Comparison of ENCODE assay signal across 1 cellular context in genomic region chr3:122513386-122514122, GRCh38.
TF ChIP-seq lines count a peak whose summit lies in the region.

No MANE protein-coding gene starts in this region.

TF ChIP-seq in K562, 482 proteins besides CTCF, POLR2A, EP300 and RAD21 (continued from another document):
- 0 out of 2 replicates have a peak, but pooled peaks have one; percentile 16 for TF ChIP-seq ARID4B (CRISPR knock-in tag; IDR thresholded peaks at IDR 0.05)
- no peak for TF ChIP-seq SFPQ (IDR thresholded peaks at IDR 0.05; ENCODE audit: low read depth, low read length)
- TF ChIP-seq MLLT1 (IDR thresholded peaks at IDR 0.05) = 0 out of 4 replicates have a peak, but pooled peaks of 1 of the 2 experiments have one; percentile 49
- peak; percentile 82 for TF ChIP-seq NKRF (IDR thresholded peaks at IDR 0.05; ENCODE audit: borderline replicate concordance)
- peak; percentile 94 for TF ChIP-seq ZNF121 (CRISPR knock-in tag; conservative IDR thresholded peaks at IDR 0.05)
- TF ChIP-seq RBM39 (optimal IDR thresholded peaks at IDR 0.05; ENCODE audit: low read depth, low read length) = no peak
- TF ChIP-seq BCOR (IDR thresholded peaks at IDR 0.05) = 0 out of 2 replicates have a peak, but pooled peaks have one; percentile 24
- TF ChIP-seq CREB5 (CRISPR knock-in tag; IDR thresholded peaks at IDR 0.05) = no peak
- TF ChIP-seq CTCFL (IDR thresholded peaks at IDR 0.05; ENCODE audit: borderline replicate concordance, insufficient read depth, low read depth, low read length, poor library complexity, severe bottlenecking) = no peak
- TF ChIP-seq CHAMP1 (IDR thresholded peaks at IDR 0.05) = no peak
- TF ChIP-seq RBM34 (IDR thresholded peaks at IDR 0.05; ENCODE audit: borderline replicate concordance, insufficient read depth, low read length) = no peak
- peak; percentile 26; the same call in 1 of the 2 replicates for TF ChIP-seq L3MBTL2 (IDR thresholded peaks at IDR 0.05)
- no peak for TF ChIP-seq MECOM (CRISPR knock-in tag; IDR thresholded peaks at IDR 0.05)
- TF ChIP-seq ZNF707 (CRISPR knock-in tag; conservative IDR thresholded peaks at IDR 0.05) = no peak
- TF ChIP-seq BHLHE40 (IDR thresholded peaks at IDR 0.05; ENCODE audit: low read length) = peak; percentile 29; the same call in 1 of the 2 replicates
- peak; percentile 35; the same call in 1 of the 2 replicates for TF ChIP-seq MAX (CRISPR knock-in tag; IDR thresholded peaks at IDR 0.05)
